Comparison of ENCODE assay signal across 28 cellular contexts in genomic region chr14:63995285-63995684, GRCh38.
"Had no signal": no experiment of that assay in that cellular context is flagged by ENCODE, and none has a peak within 500 bp of the region (broad histone marks: within the 10 kb centered on the region; RNA-seq: fewer than 3 reads in every experiment).

No MANE protein-coding gene starts in this region.

- H3K4me3 ChIP-seq: pancreas, prostate gland, right lobe of liver, sigmoid colon, stomach, thoracic aorta, thyroid gland, tibial nerve, upper lobe of left lung, vagina had no signal

- H3K4me3 Mint-ChIP-seq: naive thymus-derived CD8-positive, alpha-beta T cell; natural killer cell treated with Interleukin-12 subunit alpha and Interleukin-12 subunit beta and Interleukin-15 and Interleukin-18, amount 100 ng/mL, for 72 hours; nephron progenitor cell; neural crest cell; stimulated activated naive B cell treated with anti-CD40 and anti-IgM and Interleukin-4, amounts not matched to agents 10 μg/mL and 1 μg/mL and 100 μg/mL, for 72 hours; stimulated activated naive CD8-positive, alpha-beta T cell treated with anti-CD3 and anti-CD28 coated beads, Interleukin-15, Interleukin-2, amounts not matched to agents 100 ng/mL and 50 ng/mL, for 24 hours had no signal

- H3K36me3 ChIP-seq: prostate gland had no signal

- H3K27me3 Mint-ChIP-seq: naive thymus-derived CD8-positive, alpha-beta T cell; natural killer cell treated with Interleukin-12 subunit alpha and Interleukin-12 subunit beta and Interleukin-15 and Interleukin-18, amount 100 ng/mL, for 72 hours; stimulated activated naive B cell treated with anti-CD40 and anti-IgM and Interleukin-4, amounts not matched to agents 10 μg/mL and 1 μg/mL and 100 μg/mL, for 72 hours; stimulated activated naive CD8-positive, alpha-beta T cell treated with anti-CD3 and anti-CD28 coated beads, Interleukin-15, Interleukin-2, amounts not matched to agents 100 ng/mL and 50 ng/mL, for 24 hours had no signal

- H3K4me1 ChIP-seq: pancreas, prostate gland, sigmoid colon, stomach, tibial nerve, upper lobe of left lung, vagina had no signal

- H3K9me3 ChIP-seq: neutrophil, pancreas, prostate gland, right lobe of liver, sigmoid colon, stomach, thoracic aorta, thyroid gland, tibial nerve, upper lobe of left lung, vagina had no signal

- H3K27ac ChIP-seq: neutrophil, pancreas, prostate gland, right lobe of liver, sigmoid colon, stomach, thoracic aorta, thyroid gland, upper lobe of left lung, vagina had no signal

- H3K9me3 Mint-ChIP-seq: natural killer cell treated with Interleukin-12 subunit alpha and Interleukin-12 subunit beta and Interleukin-15 and Interleukin-18, amount 100 ng/mL, for 72 hours; nephron progenitor cell; neural crest cell; stimulated activated naive B cell treated with anti-CD40 and anti-IgM and Interleukin-4, amounts not matched to agents 10 μg/mL and 1 μg/mL and 100 μg/mL, for 72 hours; stimulated activated naive CD8-positive, alpha-beta T cell treated with anti-CD3 and anti-CD28 coated beads, Interleukin-15, Interleukin-2, amounts not matched to agents 100 ng/mL and 50 ng/mL, for 24 hours had no signal

- H3K27ac Mint-ChIP-seq: nephron progenitor cell; stimulated activated naive B cell treated with anti-CD40 and anti-IgM and Interleukin-4, amounts not matched to agents 10 μg/mL and 1 μg/mL and 100 μg/mL, for 72 hours; stimulated activated naive CD8-positive, alpha-beta T cell treated with anti-CD3 and anti-CD28 coated beads, Interleukin-15, Interleukin-2, amounts not matched to agents 100 ng/mL and 50 ng/mL, for 24 hours had no signal

- DNase-seq: naive thymus-derived CD8-positive, alpha-beta T cell; nephron progenitor cell; nucleus accumbens; pancreas; retina; right cardiac atrium; sigmoid colon; small intestine; stimulated activated CD4-positive, alpha-beta T cell treated with anti-CD3 and anti-CD28 coated beads, Interleukin-15, amount 100 ng/mL, for 24 hours; stimulated activated CD4-positive, alpha-beta T cell treated with anti-CD3 and anti-CD28 coated beads, Interleukin-2, amount 100 ng/mL, for 24 hours; stimulated activated CD4-positive, alpha-beta T cell treated with anti-CD3 and anti-CD28 coated beads, Interleukin-4, amount 100 ng/mL, for 1 hour; stimulated activated CD4-positive, alpha-beta T cell treated with anti-CD3 and anti-CD28 coated beads, Interleukin-4, amount 100 ng/mL, for 4 hours; stimulated activated CD8-positive, alpha-beta memory T cell treated with anti-CD3 and anti-CD28 coated beads, Interleukin-4, amount 100 ng/mL, for 48 hours; stimulated activated naive B cell treated with anti-CD40 and anti-IgM and Interleukin-4, amounts not matched to agents 10 μg/mL and 1 μg/mL and 100 μg/mL, for 72 hours; stimulated activated naive CD4-positive, alpha-beta T cell treated with Interleukin-2 at 50 U/mL for 16 hours; stomach; thyroid gland; trophoblast cell; upper lobe of left lung had no signal

- H3K27me3 ChIP-seq: neutrophil, pancreas, right lobe of liver, sigmoid colon, stomach, thyroid gland, tibial nerve, upper lobe of left lung, vagina had no signal

- ATAC-seq: naive thymus-derived CD8-positive, alpha-beta T cell; natural killer cell treated with Interleukin-12 subunit alpha and Interleukin-12 subunit beta and Interleukin-15 and Interleukin-18, amount 100 ng/mL, for 72 hours; pancreas; right cardiac atrium; stimulated activated naive B cell treated with anti-CD40 and anti-IgM and Interleukin-4, amounts not matched to agents 10 μg/mL and 1 μg/mL and 100 μg/mL, for 72 hours had no signal
